Comparison of ENCODE assay signal across 34 cellular contexts in genomic region chr4:116303736-116304188, GRCh38.
"Had no signal": no experiment of that assay in that cellular context is flagged by ENCODE, and none has a peak within 500 bp of the region (broad histone marks: within the 10 kb centered on the region; RNA-seq: fewer than 3 reads in every experiment).

No MANE protein-coding gene starts in this region.

- H3K36me3 ChIP-seq: MG63 had no signal

- H3K9ac ChIP-seq: KMS-11 had no signal

- H3K4me3 ChIP-seq: MG63 had no signal

- H3K27ac ChIP-seq: KMS-11 had no signal

- H3K27me3 ChIP-seq: MG63 had no signal

- H3K9me3 ChIP-seq: MG63 had no signal

- DNase-seq: Karpas-422, Kasumi-1, MG63, MM.1S, MV-4-11, NCI-H1048, NCI-H1092, NCI-H1092 treated with DMSO at 0.1 percent for 48 hours, NCI-H1105, NCI-H1105 treated with DMSO at 0.1 percent for 48 hours, NCI-H1417, NCI-H1417 treated with DMSO at 0.1 percent for 48 hours, NCI-H1436, NCI-H1436 treated with DMSO at 0.1 percent for 48 hours, NCI-H146, NCI-H1694, NCI-H1694 treated with DMSO at 0.1 percent for 48 hours, NCI-H187, NCI-H187 treated with DMSO at 0.1 percent for 48 hours, NCI-H1930, NCI-H2029, NCI-H2029 treated with DMSO at 0.1 percent for 48 hours, NCI-H2081, NCI-H2081 treated with DMSO at 0.1 percent for 48 hours, NCI-H2107, NCI-H2171, NCI-H2171 treated with DMSO at 0.1 percent for 48 hours, NCI-H2227 treated with DMSO at 0.1 percent for 48 hours, NCI-H226, NCI-H345, NCI-H446, NCI-H446 treated with DMSO at 0.1 percent for 48 hours, NCI-H510A had no signal

- H3K4me2 ChIP-seq: KMS-11 had no signal
